ENCODE assay signal across 9 cellular contexts in genomic region chr15:99487337-99487730, GRCh38.
DNase-seq lines count a peak whose midpoint lies in the region; ATAC-seq and TF ChIP-seq lines count a peak whose summit lies in the region.
"Had no signal": no experiment of that assay in that cellular context is flagged by ENCODE, and none has a peak within 500 bp of the region (broad histone marks: within the 10 kb centered on the region; RNA-seq: fewer than 3 reads in every experiment).

No MANE protein-coding gene starts in this region.

- H3K9me3 ChIP-seq in HCT116 (ENCODE audit: control insufficient read depth in 1 of 2, insufficient read depth in 1 of 2, low read depth in 1 of 2, low read length in 2 of 2) (no peaks in the 10 kb centered on the region), PC-9 (ENCODE audit: insufficient read depth, low read depth) (no peaks in the 10 kb centered on the region), esophagus muscularis mucosa (no peaks in the 10 kb centered on the region), smooth muscle cell (replicated peaks; ENCODE audit: low read depth) (no peaks in the 10 kb centered on the region)

- DNase-seq in HCT116 (ENCODE audit: low read depth, low spot score) (no peak), PC-9 (no peak), esophagus muscularis mucosa (ENCODE audit: extremely low spot score) (no peak), smooth muscle cell (lab: John Stamatoyannopoulos, UW; ENCODE audit: unreplicated experiment) (no peak), NCI-H1436 treated with DMSO at 0.1 percent for 48 hours (lab: John Stamatoyannopoulos, UW) (no peak)
- DNase-seq: GF-D8, NCI-H187 had no signal

- H4K20me1 ChIP-seq in HCT116 (ENCODE audit: insufficient read depth) (no peaks in the 10 kb centered on the region), PC-9 (ENCODE audit: insufficient read depth) (no peaks in the 10 kb centered on the region), smooth muscle cell (ENCODE audit: low read depth) (no peaks in the 10 kb centered on the region)

- H3K27me3 ChIP-seq in HCT116 (ENCODE audit: insufficient read depth, low read length) (no peaks in the 10 kb centered on the region), PC-9 (ENCODE audit: insufficient read depth, low read depth) (no peaks in the 10 kb centered on the region), esophagus muscularis mucosa (no peaks in the 10 kb centered on the region), smooth muscle cell (ENCODE audit: low read depth) (no peaks in the 10 kb centered on the region)

- no peak overlapping the region for H3K4me3 ChIP-seq in HCT116 (replicated peaks in 1 of 2; ENCODE audit: low read depth in 1 of 2, low read length in 2 of 2)
- no peak overlapping the region for H3K4me3 ChIP-seq in PC-9
- peak overlapping the region in 3 of 4 donors; percentile 55 to 63 (median 55) for H3K4me3 ChIP-seq in esophagus muscularis mucosa
- no peak overlapping the region for H3K4me3 ChIP-seq in smooth muscle cell

- WGBS in esophagus muscularis mucosa: 93% methylated on average over 5 of the region's 5 CpGs
- WGBS in smooth muscle cell (ENCODE audit: low lambda C conversion rate): 83% methylated on average over 5 of the region's 5 CpGs

- no peak for TF ChIP-seq EP300 in esophagus muscularis mucosa (IDR thresholded peaks at IDR 0.05)

- intact Hi-C loops in HCT116 (cut with micrococcal nuclease): no loop called here
- intact Hi-C loops in PC-9 (cut with micrococcal nuclease; ENCODE audit: unreplicated experiment): loop anchor here (2.0 kb wide), 1 partner anchor 53 kb away; no protein-coding TSS in a partner anchor
- intact Hi-C loops in esophagus muscularis mucosa (cut with DNase I): no loop called here

- BruUV-seq in HCT116 (replicated peaks; lab: Mats Ljungman, UMichigan): no TSS peak
- no TSS peak for BruUV-seq in PC-9 (replicated peaks; lab: Mats Ljungman, UMichigan)

- no peak for TF ChIP-seq CTCF in HCT116 (IDR thresholded peaks at IDR 0.05 in 2 of 3, conservative IDR thresholded peaks at IDR 0.05 in 1 of 3; ENCODE audit: borderline replicate concordance in 1 of 3, insufficient read depth in 1 of 3, low read depth in 2 of 3, low read length in 2 of 3)
- TF ChIP-seq CTCF in PC-9 (conservative IDR thresholded peaks at IDR 0.05): no peak
- TF ChIP-seq CTCF in esophagus muscularis mucosa (IDR thresholded peaks at IDR 0.05): no peak
- no peak for TF ChIP-seq CTCF in smooth muscle cell (IDR thresholded peaks at IDR 0.05; ENCODE audit: borderline replicate concordance, insufficient read depth, poor library complexity, severe bottlenecking)

- H3K27ac ChIP-seq in HCT116 (ENCODE audit: low read depth, low read length) (no peak overlapping the region), PC-9 (no peak overlapping the region), esophagus muscularis mucosa (replicated peaks in 1 of 4) (peak overlapping the region; percentile 64 to 73 (median 69)), smooth muscle cell (ENCODE audit: low read depth) (peak overlapping the region; percentile 26)

- CTCF ChIA-PET in HCT116 (lab: Charles Lee): no interaction called here
- CTCF ChIA-PET in PC-9 (lab: Charles Lee): no interaction called here

- H3F3A ChIP-seq in PC-9 (ENCODE audit: insufficient read depth, low read depth) (no peaks in the 10 kb centered on the region), smooth muscle cell (ENCODE audit: low read depth) (peaks cover 7% of the 10 kb centered on the region)

- TF ChIP-seq POLR2A in HCT116 (IDR thresholded peaks at IDR 0.05; ENCODE audit: borderline replicate concordance, extremely low read depth, insufficient read depth, insufficient read length) (no peak), esophagus muscularis mucosa (IDR thresholded peaks at IDR 0.05; ENCODE audit: low read depth) (no peak)

- POLR2A ChIA-PET in HCT116 (lab: Charles Lee): no interaction called here
- POLR2A ChIA-PET in PC-9 (lab: Charles Lee; ENCODE audit: unreplicated experiment): interaction anchor here (0.7 kb wide), 1 partner anchor 51 kb away, joined by 8 read pairs; no protein-coding TSS in a partner anchor

- H3K4me1 ChIP-seq in HCT116 (ENCODE audit: control insufficient read depth in 1 of 2, insufficient read depth in 2 of 2, low read length in 2 of 2) (peaks cover 11 to 20% of the 10 kb centered on the region in 2 experiments; a peak in 3 of 4 replicates), PC-9 (replicated peaks; ENCODE audit: insufficient read depth) (peaks cover 9% of the 10 kb centered on the region; the same call in 1 of the 2 replicates), esophagus muscularis mucosa (peaks cover 22 to 26% (median 25%) of the 10 kb centered on the region in 4 donors), smooth muscle cell (ENCODE audit: low read depth) (peaks cover 10% of the 10 kb centered on the region)

- no peaks in the 10 kb centered on the region for H3K9me2 ChIP-seq in HCT116 (ENCODE audit: insufficient read depth)
- no peaks in the 10 kb centered on the region for H3K9me2 ChIP-seq in PC-9 (ENCODE audit: insufficient read depth)

- ATAC-seq in HCT116 (no peak), GM19395 (IDR thresholded peaks at IDR 0.05; ENCODE audit: unreplicated experiment) (no peak), GM18868 (IDR thresholded peaks at IDR 0.05; ENCODE audit: unreplicated experiment) (no peak)

- H3K79me2 ChIP-seq in HCT116 (ENCODE audit: insufficient read depth, low read length): no peaks in the 10 kb centered on the region
- H3K79me2 ChIP-seq in PC-9 (ENCODE audit: low read depth): no peaks in the 10 kb centered on the region
- H3K79me2 ChIP-seq in smooth muscle cell (ENCODE audit: low read depth): no peaks in the 10 kb centered on the region

- RAD21 ChIA-PET in HCT116 (lab: Charles Lee; ENCODE audit: low non-redundant PET in 1 of 2, low total read pairs in 2 of 2, uncharacterized antibody in 2 of 2, unreplicated experiment in 2 of 2): no interaction called here

- H2AFZ ChIP-seq in HCT116 (ENCODE audit: low read depth, low read length, poor library complexity, severe bottlenecking) (no peak overlapping the region), PC-9 (no peak overlapping the region), smooth muscle cell (ENCODE audit: low read depth) (peak overlapping the region; percentile 74)

- H3K9ac ChIP-seq in HCT116 (ENCODE audit: low read length) (no peak overlapping the region), smooth muscle cell (ENCODE audit: low read depth) (no peak overlapping the region)

- H3K4me2 ChIP-seq in HCT116 (ENCODE audit: low read length) (peak overlapping the region; percentile 70), PC-9 (peak overlapping the region; percentile 75), smooth muscle cell (peak overlapping the region; percentile 83)

- H3K36me3 ChIP-seq in HCT116 (ENCODE audit: control insufficient read depth in 1 of 2, insufficient read depth in 2 of 2, low read length in 2 of 2): no peaks in the 10 kb centered on the region
- no peaks in the 10 kb centered on the region for H3K36me3 ChIP-seq in PC-9 (ENCODE audit: low read depth)
- H3K36me3 ChIP-seq in esophagus muscularis mucosa: no peaks in the 10 kb centered on the region
- no peaks in the 10 kb centered on the region for H3K36me3 ChIP-seq in smooth muscle cell (ENCODE audit: low read depth)

- TF ChIP-seq RAD21 in HCT116 (IDR thresholded peaks at IDR 0.05; ENCODE audit: low read depth): no peak

TF ChIP-seq in HCT116, 20 proteins besides CTCF, POLR2A, EP300 and RAD21:
- no peak for TF ChIP-seq ATF3 (IDR thresholded peaks at IDR 0.05)
- no peak for TF ChIP-seq TCF7L2 (IDR thresholded peaks at IDR 0.05; ENCODE audit: borderline replicate concordance, extremely low read depth, insufficient read depth, insufficient read length)
- TF ChIP-seq ZNF274 (IDR thresholded peaks at IDR 0.05; ENCODE audit: low read depth, low read length): no peak
- TF ChIP-seq MAX (IDR thresholded peaks at IDR 0.05): no peak
- TF ChIP-seq SP1 (IDR thresholded peaks at IDR 0.05; ENCODE audit: low read depth): no peak
- TF ChIP-seq YY1 (IDR thresholded peaks at IDR 0.05; ENCODE audit: extremely low read depth, insufficient replicate concordance, low read depth, low read length): no peak
- TF ChIP-seq EZH2phosphoT487 (IDR thresholded peaks at IDR 0.05; ENCODE audit: borderline replicate concordance): no peak
- TF ChIP-seq SIN3A (IDR thresholded peaks at IDR 0.05; ENCODE audit: low read depth): no peak
- no peak for TF ChIP-seq ELF1 (IDR thresholded peaks at IDR 0.05; ENCODE audit: borderline replicate concordance, low read depth)
- TF ChIP-seq EZH2 (IDR thresholded peaks at IDR 0.05): no peak
- no peak for TF ChIP-seq CEBPB (IDR thresholded peaks at IDR 0.05; ENCODE audit: low read depth)
- TF ChIP-seq POLR2AphosphoS5 (IDR thresholded peaks at IDR 0.05; ENCODE audit: low read depth, low read length): no peak
- no peak for TF ChIP-seq CBX3 (IDR thresholded peaks at IDR 0.05; ENCODE audit: low read depth)
- TF ChIP-seq SRF (IDR thresholded peaks at IDR 0.05; ENCODE audit: low read depth): no peak
- TF ChIP-seq FOSL1 (IDR thresholded peaks at IDR 0.05; ENCODE audit: low read depth): no peak

Comparison
In these comparisons a context has a peak if more than half of its experiments do, and no peak if none do; other contexts are left out.
1. H3K27ac ChIP-seq: peak in esophagus muscularis mucosa (4 of 4) and smooth muscle cell (single experiment); none in HCT116 (single experiment) and PC-9 (single experiment).
2. H3K4me3 ChIP-seq: peak in esophagus muscularis mucosa (3 of 4); none in HCT116 (0 of 2), PC-9 (single experiment) and smooth muscle cell (single experiment).
3. Peak in every context shown above with its lines, with median percentiles within 50 percentile points of each other: H3K4me2 ChIP-seq.